In the genomic region with DNA sequence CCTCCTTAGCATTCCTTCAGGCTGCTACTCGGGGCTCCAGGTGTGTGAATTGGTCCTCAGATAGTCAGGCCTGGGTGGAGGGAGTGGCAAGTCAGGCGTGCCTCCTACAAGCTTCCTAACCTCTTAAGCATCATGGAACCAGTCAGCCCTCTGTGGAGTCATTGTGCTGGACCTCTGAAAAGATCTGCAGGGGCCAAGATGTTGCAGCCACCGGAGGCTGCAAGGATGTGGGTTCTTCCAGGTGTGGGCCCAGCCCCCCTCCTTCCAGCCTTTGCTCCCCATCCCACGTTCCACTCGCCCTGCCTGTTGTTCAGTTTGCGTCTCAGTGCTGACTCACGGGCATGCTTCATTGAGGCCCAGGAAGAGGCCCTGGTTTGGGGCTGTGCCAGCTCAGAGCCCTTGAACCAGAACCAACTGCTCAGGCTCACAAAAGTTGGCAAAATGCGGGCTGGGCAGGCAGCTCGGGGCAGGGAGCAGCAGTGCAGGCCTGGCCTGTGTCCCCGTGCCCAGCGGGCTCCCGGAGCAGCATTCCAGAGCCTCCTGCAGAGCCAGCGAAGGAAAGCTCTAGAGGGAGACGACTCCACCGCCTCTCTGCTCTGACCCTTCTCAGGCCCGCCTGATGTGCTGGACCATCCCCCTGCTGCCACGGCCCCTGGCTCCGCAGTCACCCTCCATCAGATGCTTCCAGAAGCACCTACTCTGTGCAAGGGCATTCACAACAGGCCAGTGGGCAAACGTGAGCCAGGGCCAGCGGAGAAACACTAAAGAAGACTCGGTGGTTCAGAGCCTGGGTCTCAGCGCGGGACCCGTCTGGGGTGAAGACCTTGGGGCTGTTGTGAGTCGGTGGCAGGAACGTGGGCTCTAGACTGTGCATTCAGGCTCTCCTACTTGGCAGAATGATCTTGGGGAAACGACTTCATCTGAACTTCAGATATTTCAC, we compare ENCODE assay signal across 8 cellular contexts.
A peak's percentile ranks its signal among the peaks of the same experiment; 100 is the strongest.
DNase-seq lines count a peak whose midpoint lies in the region; ATAC-seq lines count a peak whose summit lies in the region.

No MANE protein-coding gene starts in this region.

- H3K27me3 ChIP-seq in mucosa of rectum (ENCODE audit: control insufficient read depth in 2 of 2, insufficient read depth in 2 of 2, low read length in 2 of 2), result no peaks in the 10 kb centered on the region

- peak overlapping the region; percentile 52 to 73 for H3K27ac ChIP-seq in mucosa of rectum (ENCODE audit: low read depth in 2 of 2, low read length in 2 of 2)

- DNase-seq in NCI-H345 (lab: John Stamatoyannopoulos, UW) (peak; percentile 26), NCI-H345 treated with DMSO at 0.1 percent for 48 hours (lab: John Stamatoyannopoulos, UW; ENCODE audit: unreplicated experiment) (no peak), NCI-H446 treated with DMSO at 0.1 percent for 48 hours (lab: John Stamatoyannopoulos, UW) (peak; percentile 69)
- DNase-seq in activated CD8-positive, alpha-beta memory T cell treated with anti-CD3 and anti-CD28 coated beads for 1 hour (ENCODE audit: extremely low read depth in 1 of 2, low read depth in 1 of 2), result peak; percentile 40 to 42
- peak; percentile 49 for DNase-seq in effector CD4-positive, alpha-beta T cell
- peak; percentile 83 for DNase-seq in stimulated activated CD8-positive, alpha-beta memory T cell treated with anti-CD3 and anti-CD28 coated beads, Interleukin-4, amount 100 ng/mL, for 48 hours

- H3K9me3 ChIP-seq in mucosa of rectum (ENCODE audit: control insufficient read depth in 2 of 2, low read length in 2 of 2), result no peaks in the 10 kb centered on the region

- ATAC-seq in HG02970 (IDR thresholded peaks at IDR 0.05; ENCODE audit: low FRiP score, unreplicated experiment), result no peak

- peaks cover 40 to 45% of the 10 kb centered on the region in 2 donors for H3K4me1 ChIP-seq in mucosa of rectum (ENCODE audit: control insufficient read depth in 2 of 2, insufficient read depth in 2 of 2, low read length in 2 of 2)

- peaks cover 0 to 2% of the 10 kb centered on the region in 2 donors for H3K36me3 ChIP-seq in mucosa of rectum (ENCODE audit: control insufficient read depth in 2 of 2, insufficient read depth in 2 of 2, low read length in 2 of 2)

- peak overlapping the region in 1 of 2 donors; percentile 37 for H3K9ac ChIP-seq in mucosa of rectum (ENCODE audit: low read depth in 1 of 2, low read length in 2 of 2)

- no peak overlapping the region for H3K4me3 ChIP-seq in mucosa of rectum (ENCODE audit: low read length in 2 of 2)
